In the genomic region with DNA sequence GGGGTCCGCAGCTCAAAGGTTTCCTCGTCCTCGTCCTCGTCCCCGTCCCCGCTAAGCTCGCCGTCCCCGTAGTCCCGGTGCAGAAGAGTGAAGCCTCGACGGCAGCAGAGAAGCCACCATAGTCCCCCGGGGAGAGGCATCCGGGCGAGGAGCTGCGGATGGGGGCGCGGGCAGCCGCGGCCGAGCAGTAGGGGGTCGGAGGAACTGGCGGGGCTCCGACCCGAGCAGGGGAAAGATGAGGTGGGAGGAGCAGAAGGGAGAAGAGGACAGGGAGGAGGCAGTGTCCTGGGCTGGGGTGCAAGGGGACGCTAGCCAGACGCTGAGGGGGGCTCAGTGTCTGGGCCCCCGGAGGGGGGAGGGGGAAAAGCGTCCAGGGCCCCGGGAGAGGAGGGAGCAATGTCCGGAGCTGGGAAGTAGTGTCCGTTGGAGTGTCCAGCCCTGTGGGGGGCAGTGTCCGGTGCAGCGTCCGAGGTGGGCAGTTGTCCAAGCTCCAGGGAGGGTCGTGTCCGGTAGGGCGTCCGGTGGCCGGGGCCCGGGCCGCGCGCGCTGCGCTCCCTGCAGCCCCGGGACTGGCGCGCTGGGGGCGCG, we compare ENCODE assay signal across 8 cellular contexts. TPM values are rescaled to one million over a fixed set of nuclear protein-coding genes. Genes with fewer than 3 reads are reported as not detected.
A peak's percentile ranks its signal among the peaks of the same experiment; 100 is the strongest.
DNase-seq lines count a peak whose midpoint lies in the region; ATAC-seq and TF ChIP-seq lines count a peak whose summit lies in the region.

TSS of gene PLEKHH3 (minus strand) at position 571 of the 588 bp plus-strand sequence. CDS start at position 140, 431 bp downstream.

- H3K36me3 ChIP-seq in OCI-LY1 (ENCODE audit: insufficient read depth, low read length) (no peaks in the 10 kb centered on the region), colonic mucosa (no peaks in the 10 kb centered on the region), mesendoderm (ENCODE audit: control insufficient read depth, insufficient read depth, low read length) (no peaks in the 10 kb centered on the region)

- H3K9ac ChIP-seq in OCI-LY1 (ENCODE audit: low read length) (peak within 1 kb of the TSS; percentile 72), colonic mucosa (ENCODE audit: low read depth in 2 of 2, low read length in 2 of 2) (peak within 1 kb of the TSS; percentile 92), mesendoderm (ENCODE audit: low read length) (peak within 1 kb of the TSS; percentile 92)

- peak within 1 kb of the TSS; percentile 64 for H3K27ac ChIP-seq in OCI-LY1 (ENCODE audit: low read depth, low read length, poor library complexity, severe bottlenecking)
- H3K27ac ChIP-seq in colonic mucosa, result peak within 1 kb of the TSS; percentile 95
- peak within 1 kb of the TSS; percentile 97 for H3K27ac ChIP-seq in mesendoderm (ENCODE audit: low read depth, low read length)

- peak within 1 kb of the TSS; percentile 80 for H3K23ac ChIP-seq in mesendoderm (ENCODE audit: low read length)

- POLR2A ChIA-PET in activated CD4-positive, alpha-beta T cell treated with anti-CD3 and anti-CD28 coated beads for 36 hours (lab: Charles Lee), result interaction anchor here (0.9 kb wide), 1 partner anchor 30 kb away, joined by 3 read pairs; no protein-coding TSS in a partner anchor

- H2AK5ac ChIP-seq in mesendoderm (ENCODE audit: low read length), result no peak within 1 kb of the TSS

- no peaks in the 10 kb centered on the region for H4K20me1 ChIP-seq in OCI-LY1 (ENCODE audit: insufficient read depth, low read length)

- no peaks in the 10 kb centered on the region for H3K9me3 ChIP-seq in OCI-LY1 (ENCODE audit: low read length)
- no peaks in the 10 kb centered on the region for H3K9me3 ChIP-seq in colonic mucosa

- H4K5ac ChIP-seq in mesendoderm (ENCODE audit: low read length), result no peak within 1 kb of the TSS

- no peak within 1 kb of the TSS for H4K8ac ChIP-seq in mesendoderm (ENCODE audit: low read depth, low read length)

- ATAC-seq in activated CD4-positive, alpha-beta T cell treated with anti-CD3 and anti-CD28 coated beads for 36 hours, result no peak
- no peak for ATAC-seq in HG03025 (IDR thresholded peaks at IDR 0.05; ENCODE audit: low FRiP score, unreplicated experiment)

- peak within 1 kb of the TSS; percentile 36 for H2BK5ac ChIP-seq in mesendoderm (ENCODE audit: low read length)

- H3K9me2 ChIP-seq in OCI-LY1 (ENCODE audit: low read depth, low read length), result no peaks in the 10 kb centered on the region

- H2AFZ ChIP-seq in OCI-LY1 (ENCODE audit: low read length), result no peak within 1 kb of the TSS

- H3K4me1 Mint-ChIP-seq in activated CD4-positive, alpha-beta T cell treated with anti-CD3 and anti-CD28 coated beads for 36 hours, result peaks cover 46% of the 10 kb centered on the region
- H3K4me1 Mint-ChIP-seq in type B pancreatic cell (ENCODE audit: unreplicated experiment), result peaks cover 35% of the 10 kb centered on the region

- H3K56ac ChIP-seq in mesendoderm (ENCODE audit: low read length), result peak within 1 kb of the TSS; percentile 89

- no peaks in the 10 kb centered on the region for H3K9me3 Mint-ChIP-seq in activated CD4-positive, alpha-beta T cell treated with anti-CD3 and anti-CD28 coated beads for 36 hours (ENCODE audit: low read depth)
- H3K9me3 Mint-ChIP-seq in type B pancreatic cell, result no peaks in the 10 kb centered on the region

- H3K27me3 Mint-ChIP-seq in activated CD4-positive, alpha-beta T cell treated with anti-CD3 and anti-CD28 coated beads for 36 hours, result peaks cover 26% of the 10 kb centered on the region
- H3K27me3 Mint-ChIP-seq in type B pancreatic cell, result peaks cover 3% of the 10 kb centered on the region

- peak within 1 kb of the TSS; percentile 87 for H3K4me2 ChIP-seq in OCI-LY1 (ENCODE audit: low read length)
- H3K4me2 ChIP-seq in mesendoderm (ENCODE audit: low read length), result peak within 1 kb of the TSS; percentile 98

- H3K4me1 ChIP-seq in OCI-LY1 (ENCODE audit: insufficient read depth, low read length, severe bottlenecking) (peaks cover 55% of the 10 kb centered on the region), colonic mucosa (peaks cover 39% of the 10 kb centered on the region), mesendoderm (ENCODE audit: control insufficient read depth, low read depth, low read length) (peaks cover 19% of the 10 kb centered on the region)

- no peaks in the 10 kb centered on the region for H3F3A ChIP-seq in OCI-LY1 (ENCODE audit: insufficient read depth, low read length)

- peaks cover 13% of the 10 kb centered on the region; the same call in 1 of the 2 replicates for H3K27me3 ChIP-seq in OCI-LY1 (ENCODE audit: insufficient read depth, low read length)
- H3K27me3 ChIP-seq in colonic mucosa, result peaks cover under 1% of the 10 kb centered on the region
- no peaks in the 10 kb centered on the region for H3K27me3 ChIP-seq in mesendoderm (ENCODE audit: insufficient read depth, low read length, poor library complexity)

- H2BK120ac ChIP-seq in mesendoderm (ENCODE audit: low read depth, low read length), result no peak within 1 kb of the TSS

- intact Hi-C loops in activated CD4-positive, alpha-beta T cell treated with anti-CD3 and anti-CD28 coated beads for 36 hours (cut with DNase I, micrococcal nuclease), result loop anchor here in 1 of 2 experiments (1.0 to 10.0 kb wide), 12 partner anchors 17 to 1446 kb away; partner anchors contain the start of genes COASY, HDAC5, KCNH4 and PTGES3L
- intact Hi-C loops in colonic mucosa (cut with DNase I), result no loop called here

- DNase-seq in activated CD4-positive, alpha-beta T cell treated with anti-CD3 and anti-CD28 coated beads for 36 hours, result no peak
- DNase-seq in activated CD4-positive, alpha-beta T cell treated with anti-CD3 and anti-CD28 coated beads, Interleukin-2, amount 50 U/mL, for 48 hours, result no peak
- DNase-seq in colonic mucosa (no peak), mesendoderm (no peak), type B pancreatic cell (ENCODE audit: extremely low spot score, unreplicated experiment) (no peak), NCI-H524 treated with DMSO at 0.1 percent for 48 hours (lab: John Stamatoyannopoulos, UW) (no peak)

- peak within 1 kb of the TSS; percentile 71 for H3K4me3 ChIP-seq in OCI-LY1 (ENCODE audit: low read depth, low read length, poor library complexity, severe bottlenecking)
- H3K4me3 ChIP-seq in colonic mucosa, result peak within 1 kb of the TSS; percentile 78
- peak within 1 kb of the TSS; percentile 54 for H3K4me3 ChIP-seq in mesendoderm (ENCODE audit: low read length)

- H3K79me1 ChIP-seq in mesendoderm (ENCODE audit: low read length), result no peaks in the 10 kb centered on the region

- peak within 1 kb of the TSS; percentile 70 for H3K4me3 Mint-ChIP-seq in activated CD4-positive, alpha-beta T cell treated with anti-CD3 and anti-CD28 coated beads for 36 hours
- peak within 1 kb of the TSS; percentile 97 for H3K4me3 Mint-ChIP-seq in type B pancreatic cell

- TF ChIP-seq CTCF in OCI-LY1 (IDR thresholded peaks at IDR 0.05; ENCODE audit: low read length) (no peak), colonic mucosa (IDR thresholded peaks at IDR 0.05) (no peak), type B pancreatic cell (conservative IDR thresholded peaks at IDR 0.05) (peak; percentile 51)

- H3K18ac ChIP-seq in mesendoderm (ENCODE audit: low read length), result peak within 1 kb of the TSS; percentile 31

- no CpG with 5 or more reads among the region's 51 CpGs for WGBS in mesendoderm (ENCODE audit: extremely low coverage, insufficient coverage, low lambda C conversion rate)

- H3K79me2 ChIP-seq in OCI-LY1 (ENCODE audit: insufficient read depth, low read length), result no peaks in the 10 kb centered on the region
- H3K79me2 ChIP-seq in mesendoderm (ENCODE audit: control insufficient read depth, insufficient read depth, low read length), result no peaks in the 10 kb centered on the region

- H3K36me3 Mint-ChIP-seq in activated CD4-positive, alpha-beta T cell treated with anti-CD3 and anti-CD28 coated beads for 36 hours (ENCODE audit: low read depth), result peaks cover 2% of the 10 kb centered on the region
- peaks cover 4% of the 10 kb centered on the region for H3K36me3 Mint-ChIP-seq in type B pancreatic cell

- H2BK15ac ChIP-seq in mesendoderm (replicated peaks; ENCODE audit: low read depth), result no peak within 1 kb of the TSS

- CTCF ChIA-PET in activated CD4-positive, alpha-beta T cell treated with anti-CD3 and anti-CD28 coated beads for 36 hours (lab: Charles Lee), result interaction anchor here (0.5 to 1.6 kb wide), 4 partner anchors 67 to 99 kb away, joined by 3 to 5 read pairs (median 4); partner anchors contain the start of genes RAMP2, RETREG3 and TUBG1

- H3K27ac Mint-ChIP-seq in activated CD4-positive, alpha-beta T cell treated with anti-CD3 and anti-CD28 coated beads for 36 hours, result peak within 1 kb of the TSS; percentile 69
- H3K27ac Mint-ChIP-seq in type B pancreatic cell, result peak within 1 kb of the TSS; percentile 98

- peak within 1 kb of the TSS; percentile 5 for H3K4ac ChIP-seq in mesendoderm (ENCODE audit: low read depth, low read length)

RNA-seq across cellular contexts. Expression of gene PLEKHH3, which starts in this region (rescaled TPM):
- under 1 TPM; 0.73 to 0.97 TPM for total RNA-seq in activated CD4-positive, alpha-beta T cell treated with anti-CD3 and anti-CD28 coated beads for 36 hours
- total RNA-seq in colonic mucosa, result 10 to 100 TPM; 14.6 to 17.6 TPM
- polyA plus RNA-seq in mesendoderm (2013, experiment 1 of 2), result 5.1 TPM
- polyA plus RNA-seq in mesendoderm (2013, experiment 2 of 2), result 5.7 TPM
- 29.1 and 60.5 TPM in 2 replicates for total RNA-seq in type B pancreatic cell (ENCODE audit: low replicate concordance)

Comparison
In these comparisons a context has a peak if more than half of its experiments do, and no peak if none do; other contexts are left out.
1. RNA of gene PLEKHH3 (total RNA-seq): 29.1 to 60.5 TPM in type B pancreatic cell and 14.6 to 17.6 TPM in colonic mucosa; 0.73 to 0.97 TPM in activated CD4-positive, alpha-beta T cell treated with anti-CD3 and anti-CD28 coated beads for 36 hours; every median in the first group is over 4 times any median in the second.
2. Peak in every context shown above with its lines, with median percentiles within 50 percentile points of each other: H3K27ac ChIP-seq, H3K4me3 ChIP-seq and H3K9ac ChIP-seq.